8 cellular contexts compared by ENCODE assay signal in the genomic region with DNA sequence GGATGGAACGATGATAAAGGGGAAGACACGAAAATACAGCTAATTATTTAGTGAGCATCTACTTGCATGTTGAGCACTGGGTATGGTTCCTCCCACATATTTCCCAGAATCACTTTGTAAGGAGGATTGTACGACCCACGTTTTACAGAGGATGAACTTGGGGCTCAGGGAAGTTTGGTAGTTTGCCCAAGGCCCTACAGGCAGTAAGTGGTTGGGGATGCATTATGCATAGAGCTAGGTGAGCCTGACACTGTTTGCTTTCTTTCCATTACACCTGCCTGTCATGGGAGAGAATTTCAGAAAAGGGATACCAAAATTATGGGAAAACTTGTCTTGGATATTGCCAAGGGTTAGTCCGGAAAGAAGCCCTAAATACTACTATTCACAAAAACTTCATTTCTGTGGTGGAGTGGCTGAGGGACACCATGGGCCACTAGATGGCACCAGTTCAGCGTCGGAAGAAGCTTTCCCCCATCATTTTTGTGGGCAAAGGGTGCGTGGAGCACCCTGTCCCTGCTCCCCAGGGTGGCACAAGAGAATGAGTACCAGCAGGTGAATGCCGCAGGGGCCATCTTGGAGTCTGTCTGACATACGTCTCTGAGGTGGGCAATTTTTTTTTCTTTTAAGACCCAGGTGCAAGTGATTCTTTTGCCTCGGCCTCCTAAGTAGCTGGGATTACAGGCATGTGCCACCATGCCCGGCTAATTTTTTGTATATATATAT.
A peak's percentile ranks its signal among the peaks of the same experiment; 100 is the strongest.
DNase-seq lines count a peak whose midpoint lies in the region; ATAC-seq and TF ChIP-seq lines count a peak whose summit lies in the region.

No MANE protein-coding gene starts in this region.

- H3K36me3 ChIP-seq in GM06990 (ENCODE audit: control insufficient read depth, insufficient read depth, low read length) = no peaks in the 10 kb centered on the region

- peaks cover 2% of the 10 kb centered on the region; the same call in 1 of the 2 replicates for H3K27me3 ChIP-seq in GM06990 (replicated peaks; ENCODE audit: control insufficient read depth, insufficient read depth, low read length)

- peak; percentile 87 for TF ChIP-seq CTCF in GM06990 (IDR thresholded peaks at IDR 0.05; ENCODE audit: insufficient read depth, low read length, poor library complexity, severe bottlenecking)

- H3K4me3 ChIP-seq in GM06990 (replicated peaks; ENCODE audit: low read depth, low read length) = no peak overlapping the region

- no peak for ATAC-seq in HG02981 (IDR thresholded peaks at IDR 0.05; ENCODE audit: unreplicated experiment)
- ATAC-seq in GM19452 (IDR thresholded peaks at IDR 0.05; ENCODE audit: unreplicated experiment) = no peak

- peak; percentile 19 for DNase-seq in GM06990 (ENCODE audit: extremely low read depth, insufficient read length)
- DNase-seq in NCI-H1092 treated with DMSO at 0.1 percent for 48 hours (lab: John Stamatoyannopoulos, UW) = peak; percentile 78
- peak; percentile 44 for DNase-seq in SW480 (ENCODE audit: low spot score)
- peak; percentile 30 for DNase-seq in amniotic epithelial cell (ENCODE audit: low read depth)
- peak; percentile 22 to 35 for DNase-seq in hippocampal formation (lab: John Stamatoyannopoulos, UW)
- peak; percentile 8 to 25 for DNase-seq in stimulated activated CD4-positive, alpha-beta T cell treated with anti-CD3 and anti-CD28 coated beads, Interleukin-15, amount 100 ng/mL, for 1 hour (ENCODE audit: low read depth in 1 of 2, low spot score in 1 of 2)

Comparison
In these comparisons a context has a peak if more than half of its experiments do, and no peak if none do; other contexts are left out.
1. DNase-seq: peak in every context shown above with its lines; median percentile 78 in NCI-H1092 treated with DMSO at 0.1 percent for 48 hours; 44 in SW480; 30 in amniotic epithelial cell; 28 in hippocampal formation; 19 in GM06990; 16 in stimulated activated CD4-positive, alpha-beta T cell treated with anti-CD3 and anti-CD28 coated beads, Interleukin-15, amount 100 ng/mL, for 1 hour.